In the genomic region with DNA sequence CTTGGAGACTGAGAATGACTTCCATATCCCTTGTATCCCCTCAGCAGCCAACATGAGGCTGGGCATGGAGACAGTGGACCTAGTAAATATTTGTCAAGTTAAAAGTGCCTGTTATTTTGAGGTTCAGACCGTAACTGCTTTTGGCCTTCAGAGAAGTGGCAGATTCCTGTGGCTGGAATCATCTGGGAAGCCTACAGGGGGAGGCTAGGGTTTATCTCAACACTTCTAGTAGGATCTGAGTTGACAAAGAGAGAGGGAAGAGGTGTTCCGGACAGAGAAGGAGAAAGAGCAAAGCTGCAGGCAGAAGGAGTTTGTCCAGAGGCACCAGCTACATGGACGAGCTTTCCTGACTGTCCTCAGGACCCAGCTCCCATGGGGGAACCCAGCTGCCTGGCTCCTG, we compare ENCODE assay signal across 20 cellular contexts. TPM values are rescaled to one million over a fixed set of nuclear protein-coding genes. Genes with fewer than 3 reads are reported as not detected.
DNase-seq lines count a peak whose midpoint lies in the region; ATAC-seq and TF ChIP-seq lines count a peak whose summit lies in the region.
"Had no signal": no experiment of that assay in that cellular context is flagged by ENCODE, and none has a peak within 500 bp of the region (broad histone marks: within the 10 kb centered on the region; RNA-seq: fewer than 3 reads in every experiment).

No MANE protein-coding gene starts in this region.

- peaks cover 5% of the 10 kb centered on the region for H3K9me3 Mint-ChIP-seq in type B pancreatic cell
- H3K9me3 Mint-ChIP-seq: CD14-positive monocyte, H9 had no signal

- H3K4me3 Mint-ChIP-seq in type B pancreatic cell, result no peak overlapping the region
- H3K4me3 Mint-ChIP-seq: CD14-positive monocyte, H9 had no signal

- WGBS in mesenchymal stem cell, result 71% methylated on average over 3 of the region's 3 CpGs
- no CpG with 5 or more reads among the region's 3 CpGs for WGBS in trophoblast cell (ENCODE audit: extremely low coverage, insufficient coverage, insufficient read length)

- no peaks in the 10 kb centered on the region for H3K9me3 ChIP-seq in mesenchymal stem cell (ENCODE audit: control insufficient read depth, low read length)
- H3K9me3 ChIP-seq in thoracic aorta, result no peaks in the 10 kb centered on the region
- H3K9me3 ChIP-seq in trophoblast cell (ENCODE audit: insufficient read depth, low read depth, low read length), result no peaks in the 10 kb centered on the region
- H3K9me3 ChIP-seq: A549 had no signal

- H4K91ac ChIP-seq in mesenchymal stem cell (ENCODE audit: low read length) (no peak overlapping the region), trophoblast cell (ENCODE audit: low read depth, low read length) (no peak overlapping the region)

- H3K79me2 ChIP-seq in trophoblast cell (ENCODE audit: control insufficient read depth, insufficient read depth, low read length, poor library complexity), result no peaks in the 10 kb centered on the region

- no peaks in the 10 kb centered on the region for H3K27me3 ChIP-seq in mesenchymal stem cell (ENCODE audit: control insufficient read depth in 1 of 2, insufficient read depth in 1 of 2, low read length in 2 of 2)
- H3K27me3 ChIP-seq in thoracic aorta (replicated peaks; ENCODE audit: insufficient read depth), result no peaks in the 10 kb centered on the region
- no peaks in the 10 kb centered on the region for H3K27me3 ChIP-seq in trophoblast cell (ENCODE audit: insufficient read depth, low read length)

- H3K23ac ChIP-seq in mesenchymal stem cell (ENCODE audit: low read length in 2 of 2), result peak overlapping the region in 1 of 2 experiments; percentile 27
- H3K23ac ChIP-seq in trophoblast cell (ENCODE audit: low read length), result no peak overlapping the region

- H3K27ac ChIP-seq in coronary artery, result peak overlapping the region; percentile 35 to 57
- peak overlapping the region; percentile 1 for H3K27ac ChIP-seq in mesenchymal stem cell (ENCODE audit: low read length, poor library complexity, severe bottlenecking)
- H3K27ac ChIP-seq in thoracic aorta, result peak overlapping the region; percentile 65 to 94
- no peak overlapping the region for H3K27ac ChIP-seq in trophoblast cell (ENCODE audit: low read depth, low read length)
- H3K27ac ChIP-seq: A549, HL-60, RWPE1 had no signal

- H2BK120ac ChIP-seq in mesenchymal stem cell (ENCODE audit: low read depth, low read length) (no peak overlapping the region), trophoblast cell (ENCODE audit: insufficient read depth, low read length, poor library complexity) (no peak overlapping the region)

- H3K27ac Mint-ChIP-seq in type B pancreatic cell, result no peak overlapping the region
- H3K27ac Mint-ChIP-seq: CD14-positive monocyte, H9 had no signal

- H3K9ac ChIP-seq in mesenchymal stem cell (ENCODE audit: low read length) (no peak overlapping the region), trophoblast cell (ENCODE audit: low read length) (no peak overlapping the region)

- H3K4me2 ChIP-seq in mesenchymal stem cell (ENCODE audit: low read length, poor library complexity, severe bottlenecking) (no peak overlapping the region), trophoblast cell (ENCODE audit: low read length) (no peak overlapping the region)
- H3K4me2 ChIP-seq: A549 had no signal

- no peak overlapping the region for H3K4ac ChIP-seq in mesenchymal stem cell (ENCODE audit: low read depth in 1 of 2, low read length in 2 of 2)
- H3K4ac ChIP-seq in trophoblast cell (ENCODE audit: low read depth, low read length), result no peak overlapping the region

- peak; percentile 56 for DNase-seq in AG20443 (ENCODE audit: low spot score)
- DNase-seq in coronary artery (ENCODE audit: low spot score), result no peak
- no peak for DNase-seq in mesenchymal stem cell
- DNase-seq in thoracic aorta (ENCODE audit: low spot score), result no peak
- no peak for DNase-seq in KG1 (lab: John Stamatoyannopoulos, UW)
- DNase-seq in trophoblast cell, result no peak
- no peak for DNase-seq in OCI-M1 (lab: John Stamatoyannopoulos, UW)
- no peak for DNase-seq in type B pancreatic cell (ENCODE audit: extremely low spot score, unreplicated experiment)
- DNase-seq: AML-193, DMS 273 treated with DMSO at 0.1 percent for 48 hours, GF-D8, H9, NCI-H1105 treated with DMSO at 0.1 percent for 48 hours, NCI-H187, NCI-H345, PC-3 had no signal

- no peak overlapping the region for H4K8ac ChIP-seq in mesenchymal stem cell (ENCODE audit: low read length)
- H4K8ac ChIP-seq in trophoblast cell (ENCODE audit: low read depth, low read length), result no peak overlapping the region

- H3K36me3 ChIP-seq in mesenchymal stem cell (ENCODE audit: control insufficient read depth in 1 of 2, insufficient read depth in 2 of 2, low read depth in 1 of 2, low read length in 2 of 2), result no peaks in the 10 kb centered on the region
- no peaks in the 10 kb centered on the region for H3K36me3 ChIP-seq in thoracic aorta
- H3K36me3 ChIP-seq in trophoblast cell (ENCODE audit: control insufficient read depth in 1 of 2, insufficient read depth in 2 of 2, low read length in 2 of 2), result no peaks in the 10 kb centered on the region

- H3K36me3 Mint-ChIP-seq in type B pancreatic cell, result no peaks in the 10 kb centered on the region
- H3K36me3 Mint-ChIP-seq: CD14-positive monocyte had no signal

- TF ChIP-seq CTCF in coronary artery (IDR thresholded peaks at IDR 0.05) (no peak), thoracic aorta (IDR thresholded peaks at IDR 0.05) (no peak), type B pancreatic cell (conservative IDR thresholded peaks at IDR 0.05) (no peak)

- H2BK12ac ChIP-seq in mesenchymal stem cell (ENCODE audit: low read length in 2 of 2), result no peak overlapping the region
- H2BK12ac ChIP-seq in trophoblast cell (ENCODE audit: low read length), result no peak overlapping the region

- H4K12ac ChIP-seq in trophoblast cell (ENCODE audit: low read depth, low read length), result no peak overlapping the region

- peaks cover 10% of the 10 kb centered on the region for H3K27me3 Mint-ChIP-seq in type B pancreatic cell

- H3K4me1 Mint-ChIP-seq in type B pancreatic cell (ENCODE audit: unreplicated experiment), result no peaks in the 10 kb centered on the region

- H2AK5ac ChIP-seq in mesenchymal stem cell (ENCODE audit: low read length, severe bottlenecking) (peak overlapping the region; percentile 95), trophoblast cell (ENCODE audit: low read length) (no peak overlapping the region)

- H2BK15ac ChIP-seq in mesenchymal stem cell (ENCODE audit: low read depth, poor library complexity, severe bottlenecking), result no peak overlapping the region

- H2BK5ac ChIP-seq in mesenchymal stem cell (ENCODE audit: low read depth, low read length, poor library complexity, severe bottlenecking) (no peak overlapping the region), trophoblast cell (ENCODE audit: low read depth, low read length, poor library complexity) (no peak overlapping the region)

- H3K4me1 ChIP-seq in mesenchymal stem cell (ENCODE audit: control insufficient read depth, insufficient read depth, low read depth, low read length) (peaks cover 21% of the 10 kb centered on the region), thoracic aorta (ENCODE audit: control insufficient read depth in 1 of 2, low read depth in 2 of 2) (peaks cover 19 to 45% of the 10 kb centered on the region in 2 donors), trophoblast cell (ENCODE audit: control insufficient read depth in 1 of 2, insufficient read depth in 2 of 2, low read length in 2 of 2) (no peaks in the 10 kb centered on the region)
- H3K4me1 ChIP-seq: A549 had no signal

- no peak for ATAC-seq in thoracic aorta (ENCODE audit: insufficient number of reproducible peaks, low FRiP score, low read depth)
- ATAC-seq: A549, PC-3 had no signal

- H3K4me3 ChIP-seq in coronary artery (no peak overlapping the region), mesenchymal stem cell (ENCODE audit: insufficient read depth in 1 of 2, low read depth in 1 of 2, low read length in 2 of 2) (no peak overlapping the region), thoracic aorta (no peak overlapping the region), trophoblast cell (ENCODE audit: low read depth, low read length) (no peak overlapping the region)
- H3K4me3 ChIP-seq: A549 had no signal

- H3K18ac ChIP-seq in mesenchymal stem cell (ENCODE audit: low read depth in 1 of 2, low read length in 2 of 2) (no peak overlapping the region), trophoblast cell (ENCODE audit: low read length) (no peak overlapping the region)

- H3K14ac ChIP-seq in mesenchymal stem cell (ENCODE audit: low read length in 2 of 2) (no peak overlapping the region), trophoblast cell (ENCODE audit: low read length) (no peak overlapping the region)

- H2AFZ ChIP-seq in mesenchymal stem cell (ENCODE audit: low read depth, low read length), result no peak overlapping the region
- no peak overlapping the region for H2AFZ ChIP-seq in trophoblast cell (ENCODE audit: insufficient read depth, low read length, poor library complexity)

- H3K79me1 ChIP-seq in mesenchymal stem cell (replicated peaks; ENCODE audit: low read length, poor library complexity, severe bottlenecking) (no peaks in the 10 kb centered on the region), trophoblast cell (ENCODE audit: low read length) (no peaks in the 10 kb centered on the region)

RNA-seq across cellular contexts. Expression of gene SLC14A2, which starts 27.0 kb away (rescaled TPM):
- polyA plus RNA-seq in mesenchymal stem cell (2013, experiment 1 of 2), result not detected
- not detected for polyA plus RNA-seq in mesenchymal stem cell (2013, experiment 2 of 2)
- under 1 TPM in 1 of 2 donors, not detected in 1; 0.35 TPM for total RNA-seq in thoracic aorta
- 0.71 and 0.76 TPM in 2 replicates for polyA plus RNA-seq in trophoblast cell (2013)
- total RNA-seq in type B pancreatic cell (ENCODE audit: low replicate concordance), result 1.5 and 5.7 TPM in 2 replicates
- total RNA-seq: PC-3 had no signal
- polyA plus RNA-seq: A549, CD14-positive monocyte had no signal
